6 cellular contexts compared by ENCODE assay signal in the genomic region with DNA sequence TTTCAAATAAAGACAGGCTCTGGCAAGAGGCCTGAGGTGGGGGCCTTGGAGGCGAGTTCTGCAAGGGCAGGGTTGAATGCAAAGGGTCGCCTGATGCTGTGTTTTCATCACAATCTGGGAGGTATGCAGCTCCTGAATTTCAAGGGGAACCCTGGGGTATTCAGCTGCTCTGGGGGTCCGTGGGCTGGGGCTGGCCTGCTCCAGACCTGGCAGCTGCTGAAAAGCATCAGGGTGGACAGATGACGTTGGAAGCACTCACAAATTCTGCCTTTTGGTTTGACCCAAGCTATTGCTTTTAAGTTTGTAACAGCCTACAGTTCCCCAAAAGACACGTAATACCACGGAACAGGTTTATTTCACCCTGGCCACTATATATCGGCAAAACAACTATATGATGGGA. TPM values are rescaled to one million over a fixed set of nuclear protein-coding genes. Genes with fewer than 3 reads are reported as not detected.
"Had no signal": no experiment of that assay in that cellular context is flagged by ENCODE, and none has a peak within 500 bp of the region (broad histone marks: within the 10 kb centered on the region; RNA-seq: fewer than 3 reads in every experiment).

No MANE protein-coding gene starts in this region.

- H3K4me3 ChIP-seq: GM23248, K562 had no signal

- H3K27ac ChIP-seq: GM23248 had no signal

- ATAC-seq: K562 had no signal

- H3K4me3 Mint-ChIP-seq: H9 had no signal

- H2AFZ ChIP-seq: GM23248 had no signal

- H3K9ac ChIP-seq: GM23248 had no signal

- DNase-seq: GM23248, H9, HCEC 1CT, IMR-90 had no signal

- H3K27ac Mint-ChIP-seq: H9 had no signal

RNA-seq across cellular contexts. Expression of a gene that starts 1.3 kb away (rescaled TPM):
- total RNA-seq: GM23248, HT-29, IMR-90 had no signal
- polyA plus RNA-seq: IMR-90 had no signal
